Comparison of ENCODE assay signal across 1 cellular context in the genomic region with DNA sequence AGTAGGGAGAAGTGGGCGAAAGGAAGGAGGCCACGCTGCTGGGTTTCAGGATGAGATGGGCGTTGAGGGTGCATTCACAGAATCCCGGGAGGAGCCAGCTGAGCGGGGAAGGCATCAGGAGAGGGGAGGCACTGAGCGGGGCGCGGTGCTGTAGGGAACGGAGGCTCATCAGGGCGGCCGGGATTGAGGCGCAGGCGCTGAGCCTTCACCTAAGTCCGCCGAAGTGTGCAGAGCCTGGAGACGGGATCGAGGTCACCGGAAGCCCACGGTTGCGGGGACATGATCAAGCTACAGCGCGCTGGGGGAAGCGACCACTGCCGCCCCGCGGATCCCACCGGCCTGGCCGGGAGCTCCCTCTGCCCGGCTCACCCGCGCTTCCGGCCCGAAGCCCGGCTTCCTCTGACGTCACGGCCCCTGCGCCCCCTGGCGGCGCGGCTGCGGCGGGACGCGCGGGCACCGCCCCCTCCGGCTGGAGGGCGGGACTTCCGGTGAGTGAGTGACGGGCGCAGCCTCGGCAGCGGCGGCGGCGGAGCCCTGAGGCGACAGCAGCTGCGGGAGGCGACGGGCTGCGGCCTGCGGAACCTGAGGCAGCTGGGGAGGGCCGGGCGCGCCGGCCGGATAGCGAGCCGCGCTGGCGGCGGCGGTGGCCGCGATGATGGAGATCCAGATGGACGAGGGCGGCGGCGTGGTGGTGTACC.
A peak's percentile ranks its signal among the peaks of the same experiment; 100 is the strongest.
TF ChIP-seq lines count a peak whose summit lies in the region.

A gene with protein sequence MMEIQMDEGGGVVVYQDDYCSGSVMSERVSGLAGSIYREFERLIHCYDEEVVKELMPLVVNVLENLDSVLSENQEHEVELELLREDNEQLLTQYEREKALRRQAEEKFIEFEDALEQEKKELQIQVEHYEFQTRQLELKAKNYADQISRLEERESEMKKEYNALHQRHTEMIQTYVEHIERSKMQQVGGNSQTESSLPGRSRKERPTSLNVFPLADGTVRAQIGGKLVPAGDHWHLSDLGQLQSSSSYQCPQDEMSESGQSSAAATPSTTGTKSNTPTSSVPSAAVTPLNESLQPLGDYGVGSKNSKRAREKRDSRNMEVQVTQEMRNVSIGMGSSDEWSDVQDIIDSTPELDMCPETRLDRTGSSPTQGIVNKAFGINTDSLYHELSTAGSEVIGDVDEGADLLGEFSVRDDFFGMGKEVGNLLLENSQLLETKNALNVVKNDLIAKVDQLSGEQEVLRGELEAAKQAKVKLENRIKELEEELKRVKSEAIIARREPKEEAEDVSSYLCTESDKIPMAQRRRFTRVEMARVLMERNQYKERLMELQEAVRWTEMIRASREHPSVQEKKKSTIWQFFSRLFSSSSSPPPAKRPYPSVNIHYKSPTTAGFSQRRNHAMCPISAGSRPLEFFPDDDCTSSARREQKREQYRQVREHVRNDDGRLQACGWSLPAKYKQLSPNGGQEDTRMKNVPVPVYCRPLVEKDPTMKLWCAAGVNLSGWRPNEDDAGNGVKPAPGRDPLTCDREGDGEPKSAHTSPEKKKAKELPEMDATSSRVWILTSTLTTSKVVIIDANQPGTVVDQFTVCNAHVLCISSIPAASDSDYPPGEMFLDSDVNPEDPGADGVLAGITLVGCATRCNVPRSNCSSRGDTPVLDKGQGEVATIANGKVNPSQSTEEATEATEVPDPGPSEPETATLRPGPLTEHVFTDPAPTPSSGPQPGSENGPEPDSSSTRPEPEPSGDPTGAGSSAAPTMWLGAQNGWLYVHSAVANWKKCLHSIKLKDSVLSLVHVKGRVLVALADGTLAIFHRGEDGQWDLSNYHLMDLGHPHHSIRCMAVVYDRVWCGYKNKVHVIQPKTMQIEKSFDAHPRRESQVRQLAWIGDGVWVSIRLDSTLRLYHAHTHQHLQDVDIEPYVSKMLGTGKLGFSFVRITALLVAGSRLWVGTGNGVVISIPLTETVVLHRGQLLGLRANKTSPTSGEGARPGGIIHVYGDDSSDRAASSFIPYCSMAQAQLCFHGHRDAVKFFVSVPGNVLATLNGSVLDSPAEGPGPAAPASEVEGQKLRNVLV (N-terminal part only) (plus strand): TSS at position 508 of the 698 bp plus-strand sequence. CDS start 145 bp downstream, at position 653.

TF ChIP-seq in HepG2, 621 proteins besides CTCF, POLR2A, EP300 and RAD21 (continued from another document and continues in another):
- TF ChIP-seq SIN3A (IDR thresholded peaks at IDR 0.05; ENCODE audit: borderline replicate concordance, low read depth, low read length) (0 out of 2 replicates have a peak, but pooled peaks have one; percentile 36), CBX1 (IDR thresholded peaks at IDR 0.05; ENCODE audit: low read depth) (no peak), ASH2L (IDR thresholded peaks at IDR 0.05; ENCODE audit: insufficient read length, low read depth, low read length) (peak; percentile 53), SP4 (CRISPR knock-in tag; IDR thresholded peaks at IDR 0.05) (peak; percentile 96), PAF1 (CRISPR knock-in tag; IDR thresholded peaks at IDR 0.05) (no peak), WIZ (CRISPR knock-in tag; IDR thresholded peaks at IDR 0.05) (peak; percentile 12; the same call in 1 of the 2 replicates), ZNF205 (CRISPR knock-in tag; IDR thresholded peaks at IDR 0.05) (no peak; the same call in 1 of the 2 replicates), SETDB1 (CRISPR knock-in tag; IDR thresholded peaks at IDR 0.05; ENCODE audit: borderline replicate concordance) (no peak), KLF11 (CRISPR knock-in tag; IDR thresholded peaks at IDR 0.05) (no peak), ZNF747 (CRISPR knock-in tag; IDR thresholded peaks at IDR 0.05; ENCODE audit: borderline replicate concordance) (peak; percentile 16; the same call in 1 of the 2 replicates), KDM5A (IDR thresholded peaks at IDR 0.05; ENCODE audit: borderline replicate concordance, low read length) (peak; percentile 34; the same call in 1 of the 2 replicates), AKAP8 (CRISPR knock-in tag; IDR thresholded peaks at IDR 0.05) (peak; percentile 86), ZNF10 (CRISPR knock-in tag; IDR thresholded peaks at IDR 0.05; ENCODE audit: borderline replicate concordance, low read depth) (no peak), ZNF160 (CRISPR knock-in tag; IDR thresholded peaks at IDR 0.05) (no peak; the same call in none of the 2 replicates), HOXD1 (CRISPR knock-in tag; IDR thresholded peaks at IDR 0.05) (peak; percentile 84; the same call in 1 of the 2 replicates)
- TF ChIP-seq, protein P1, sequence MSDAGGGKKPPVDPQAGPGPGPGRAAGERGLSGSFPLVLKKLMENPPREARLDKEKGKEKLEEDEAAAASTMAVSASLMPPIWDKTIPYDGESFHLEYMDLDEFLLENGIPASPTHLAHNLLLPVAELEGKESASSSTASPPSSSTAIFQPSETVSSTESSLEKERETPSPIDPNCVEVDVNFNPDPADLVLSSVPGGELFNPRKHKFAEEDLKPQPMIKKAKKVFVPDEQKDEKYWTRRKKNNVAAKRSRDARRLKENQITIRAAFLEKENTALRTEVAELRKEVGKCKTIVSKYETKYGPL (CRISPR knock-in tag; IDR thresholded peaks at IDR 0.05): 0 out of 2 replicates have a peak, but pooled peaks have one; percentile 36
- TF ChIP-seq, protein P2, sequence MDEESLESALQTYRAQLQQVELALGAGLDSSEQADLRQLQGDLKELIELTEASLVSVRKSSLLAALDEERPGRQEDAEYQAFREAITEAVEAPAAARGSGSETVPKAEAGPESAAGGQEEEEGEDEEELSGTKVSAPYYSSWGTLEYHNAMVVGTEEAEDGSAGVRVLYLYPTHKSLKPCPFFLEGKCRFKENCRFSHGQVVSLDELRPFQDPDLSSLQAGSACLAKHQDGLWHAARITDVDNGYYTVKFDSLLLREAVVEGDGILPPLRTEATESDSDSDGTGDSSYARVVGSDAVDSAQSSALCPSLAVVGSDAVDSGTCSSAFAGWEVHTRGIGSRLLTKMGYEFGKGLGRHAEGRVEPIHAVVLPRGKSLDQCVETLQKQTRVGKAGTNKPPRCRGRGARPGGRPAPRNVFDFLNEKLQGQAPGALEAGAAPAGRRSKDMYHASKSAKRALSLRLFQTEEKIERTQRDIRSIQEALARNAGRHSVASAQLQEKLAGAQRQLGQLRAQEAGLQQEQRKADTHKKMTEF (CRISPR knock-in tag; IDR thresholded peaks at IDR 0.05): 0 out of 2 replicates have a peak, but pooled peaks have one; percentile 25
- TF ChIP-seq, protein P3, sequence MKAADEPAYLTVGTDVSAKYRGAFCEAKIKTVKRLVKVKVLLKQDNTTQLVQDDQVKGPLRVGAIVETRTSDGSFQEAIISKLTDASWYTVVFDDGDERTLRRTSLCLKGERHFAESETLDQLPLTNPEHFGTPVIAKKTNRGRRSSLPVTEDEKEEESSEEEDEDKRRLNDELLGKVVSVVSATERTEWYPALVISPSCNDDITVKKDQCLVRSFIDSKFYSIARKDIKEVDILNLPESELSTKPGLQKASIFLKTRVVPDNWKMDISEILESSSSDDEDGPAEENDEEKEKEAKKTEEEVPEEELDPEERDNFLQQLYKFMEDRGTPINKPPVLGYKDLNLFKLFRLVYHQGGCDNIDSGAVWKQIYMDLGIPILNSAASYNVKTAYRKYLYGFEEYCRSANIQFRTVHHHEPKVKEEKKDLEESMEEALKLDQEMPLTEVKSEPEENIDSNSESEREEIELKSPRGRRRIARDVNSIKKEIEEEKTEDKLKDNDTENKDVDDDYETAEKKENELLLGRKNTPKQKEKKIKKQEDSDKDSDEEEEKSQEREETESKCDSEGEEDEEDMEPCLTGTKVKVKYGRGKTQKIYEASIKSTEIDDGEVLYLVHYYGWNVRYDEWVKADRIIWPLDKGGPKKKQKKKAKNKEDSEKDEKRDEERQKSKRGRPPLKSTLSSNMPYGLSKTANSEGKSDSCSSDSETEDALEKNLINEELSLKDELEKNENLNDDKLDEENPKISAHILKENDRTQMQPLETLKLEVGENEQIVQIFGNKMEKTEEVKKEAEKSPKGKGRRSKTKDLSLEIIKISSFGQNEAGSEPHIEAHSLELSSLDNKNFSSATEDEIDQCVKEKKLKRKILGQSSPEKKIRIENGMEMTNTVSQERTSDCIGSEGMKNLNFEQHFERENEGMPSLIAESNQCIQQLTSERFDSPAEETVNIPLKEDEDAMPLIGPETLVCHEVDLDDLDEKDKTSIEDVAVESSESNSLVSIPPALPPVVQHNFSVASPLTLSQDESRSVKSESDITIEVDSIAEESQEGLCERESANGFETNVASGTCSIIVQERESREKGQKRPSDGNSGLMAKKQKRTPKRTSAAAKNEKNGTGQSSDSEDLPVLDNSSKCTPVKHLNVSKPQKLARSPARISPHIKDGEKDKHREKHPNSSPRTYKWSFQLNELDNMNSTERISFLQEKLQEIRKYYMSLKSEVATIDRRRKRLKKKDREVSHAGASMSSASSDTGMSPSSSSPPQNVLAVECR (CRISPR knock-in tag; IDR thresholded peaks at IDR 0.05; ENCODE audit: borderline replicate concordance): peak; percentile 89
- TF ChIP-seq, protein P4, sequence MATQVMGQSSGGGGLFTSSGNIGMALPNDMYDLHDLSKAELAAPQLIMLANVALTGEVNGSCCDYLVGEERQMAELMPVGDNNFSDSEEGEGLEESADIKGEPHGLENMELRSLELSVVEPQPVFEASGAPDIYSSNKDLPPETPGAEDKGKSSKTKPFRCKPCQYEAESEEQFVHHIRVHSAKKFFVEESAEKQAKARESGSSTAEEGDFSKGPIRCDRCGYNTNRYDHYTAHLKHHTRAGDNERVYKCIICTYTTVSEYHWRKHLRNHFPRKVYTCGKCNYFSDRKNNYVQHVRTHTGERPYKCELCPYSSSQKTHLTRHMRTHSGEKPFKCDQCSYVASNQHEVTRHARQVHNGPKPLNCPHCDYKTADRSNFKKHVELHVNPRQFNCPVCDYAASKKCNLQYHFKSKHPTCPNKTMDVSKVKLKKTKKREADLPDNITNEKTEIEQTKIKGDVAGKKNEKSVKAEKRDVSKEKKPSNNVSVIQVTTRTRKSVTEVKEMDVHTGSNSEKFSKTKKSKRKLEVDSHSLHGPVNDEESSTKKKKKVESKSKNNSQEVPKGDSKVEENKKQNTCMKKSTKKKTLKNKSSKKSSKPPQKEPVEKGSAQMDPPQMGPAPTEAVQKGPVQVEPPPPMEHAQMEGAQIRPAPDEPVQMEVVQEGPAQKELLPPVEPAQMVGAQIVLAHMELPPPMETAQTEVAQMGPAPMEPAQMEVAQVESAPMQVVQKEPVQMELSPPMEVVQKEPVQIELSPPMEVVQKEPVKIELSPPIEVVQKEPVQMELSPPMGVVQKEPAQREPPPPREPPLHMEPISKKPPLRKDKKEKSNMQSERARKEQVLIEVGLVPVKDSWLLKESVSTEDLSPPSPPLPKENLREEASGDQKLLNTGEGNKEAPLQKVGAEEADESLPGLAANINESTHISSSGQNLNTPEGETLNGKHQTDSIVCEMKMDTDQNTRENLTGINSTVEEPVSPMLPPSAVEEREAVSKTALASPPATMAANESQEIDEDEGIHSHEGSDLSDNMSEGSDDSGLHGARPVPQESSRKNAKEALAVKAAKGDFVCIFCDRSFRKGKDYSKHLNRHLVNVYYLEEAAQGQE (IDR thresholded peaks at IDR 0.05; ENCODE audit: borderline replicate concordance in 1 of 2, low read depth in 1 of 2, low read length in 2 of 2): no peak
- TF ChIP-seq, protein P5, sequence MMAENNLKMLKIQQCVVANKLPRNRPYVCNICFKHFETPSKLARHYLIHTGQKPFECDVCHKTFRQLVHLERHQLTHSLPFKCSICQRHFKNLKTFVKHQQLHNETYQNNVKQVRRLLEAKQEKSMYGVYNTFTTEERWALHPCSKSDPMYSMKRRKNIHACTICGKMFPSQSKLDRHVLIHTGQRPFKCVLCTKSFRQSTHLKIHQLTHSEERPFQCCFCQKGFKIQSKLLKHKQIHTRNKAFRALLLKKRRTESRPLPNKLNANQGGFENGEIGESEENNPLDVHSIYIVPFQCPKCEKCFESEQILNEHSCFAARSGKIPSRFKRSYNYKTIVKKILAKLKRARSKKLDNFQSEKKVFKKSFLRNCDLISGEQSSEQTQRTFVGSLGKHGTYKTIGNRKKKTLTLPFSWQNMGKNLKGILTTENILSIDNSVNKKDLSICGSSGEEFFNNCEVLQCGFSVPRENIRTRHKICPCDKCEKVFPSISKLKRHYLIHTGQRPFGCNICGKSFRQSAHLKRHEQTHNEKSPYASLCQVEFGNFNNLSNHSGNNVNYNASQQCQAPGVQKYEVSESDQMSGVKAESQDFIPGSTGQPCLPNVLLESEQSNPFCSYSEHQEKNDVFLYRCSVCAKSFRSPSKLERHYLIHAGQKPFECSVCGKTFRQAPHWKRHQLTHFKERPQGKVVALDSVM (CRISPR knock-in tag; IDR thresholded peaks at IDR 0.05): peak; percentile 89
- TF ChIP-seq, protein P6, sequence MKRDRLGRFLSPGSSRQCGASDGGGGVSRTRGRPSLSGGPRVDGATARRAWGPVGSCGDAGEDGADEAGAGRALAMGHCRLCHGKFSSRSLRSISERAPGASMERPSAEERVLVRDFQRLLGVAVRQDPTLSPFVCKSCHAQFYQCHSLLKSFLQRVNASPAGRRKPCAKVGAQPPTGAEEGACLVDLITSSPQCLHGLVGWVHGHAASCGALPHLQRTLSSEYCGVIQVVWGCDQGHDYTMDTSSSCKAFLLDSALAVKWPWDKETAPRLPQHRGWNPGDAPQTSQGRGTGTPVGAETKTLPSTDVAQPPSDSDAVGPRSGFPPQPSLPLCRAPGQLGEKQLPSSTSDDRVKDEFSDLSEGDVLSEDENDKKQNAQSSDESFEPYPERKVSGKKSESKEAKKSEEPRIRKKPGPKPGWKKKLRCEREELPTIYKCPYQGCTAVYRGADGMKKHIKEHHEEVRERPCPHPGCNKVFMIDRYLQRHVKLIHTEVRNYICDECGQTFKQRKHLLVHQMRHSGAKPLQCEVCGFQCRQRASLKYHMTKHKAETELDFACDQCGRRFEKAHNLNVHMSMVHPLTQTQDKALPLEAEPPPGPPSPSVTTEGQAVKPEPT (CRISPR knock-in tag; IDR thresholded peaks at IDR 0.05; ENCODE audit: low read depth): no peak
- TF ChIP-seq, protein P7, sequence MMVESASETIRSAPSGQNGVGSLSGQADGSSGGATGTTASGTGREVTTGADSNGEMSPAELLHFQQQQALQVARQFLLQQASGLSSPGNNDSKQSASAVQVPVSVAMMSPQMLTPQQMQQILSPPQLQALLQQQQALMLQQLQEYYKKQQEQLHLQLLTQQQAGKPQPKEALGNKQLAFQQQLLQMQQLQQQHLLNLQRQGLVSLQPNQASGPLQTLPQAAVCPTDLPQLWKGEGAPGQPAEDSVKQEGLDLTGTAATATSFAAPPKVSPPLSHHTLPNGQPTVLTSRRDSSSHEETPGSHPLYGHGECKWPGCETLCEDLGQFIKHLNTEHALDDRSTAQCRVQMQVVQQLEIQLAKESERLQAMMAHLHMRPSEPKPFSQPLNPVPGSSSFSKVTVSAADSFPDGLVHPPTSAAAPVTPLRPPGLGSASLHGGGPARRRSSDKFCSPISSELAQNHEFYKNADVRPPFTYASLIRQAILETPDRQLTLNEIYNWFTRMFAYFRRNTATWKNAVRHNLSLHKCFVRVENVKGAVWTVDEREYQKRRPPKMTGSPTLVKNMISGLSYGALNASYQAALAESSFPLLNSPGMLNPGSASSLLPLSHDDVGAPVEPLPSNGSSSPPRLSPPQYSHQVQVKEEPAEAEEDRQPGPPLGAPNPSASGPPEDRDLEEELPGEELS (CRISPR knock-in tag; IDR thresholded peaks at IDR 0.05): peak; percentile 67
- TF ChIP-seq, protein P8, sequence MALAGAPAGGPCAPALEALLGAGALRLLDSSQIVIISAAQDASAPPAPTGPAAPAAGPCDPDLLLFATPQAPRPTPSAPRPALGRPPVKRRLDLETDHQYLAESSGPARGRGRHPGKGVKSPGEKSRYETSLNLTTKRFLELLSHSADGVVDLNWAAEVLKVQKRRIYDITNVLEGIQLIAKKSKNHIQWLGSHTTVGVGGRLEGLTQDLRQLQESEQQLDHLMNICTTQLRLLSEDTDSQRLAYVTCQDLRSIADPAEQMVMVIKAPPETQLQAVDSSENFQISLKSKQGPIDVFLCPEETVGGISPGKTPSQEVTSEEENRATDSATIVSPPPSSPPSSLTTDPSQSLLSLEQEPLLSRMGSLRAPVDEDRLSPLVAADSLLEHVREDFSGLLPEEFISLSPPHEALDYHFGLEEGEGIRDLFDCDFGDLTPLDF (CRISPR knock-in tag; IDR thresholded peaks at IDR 0.05): peak; percentile 64; the same call in 1 of the 2 replicates
